ENCODE assay signal across 8 cellular contexts in genomic region chrX:111244238-111244750, GRCh38. TPM values are rescaled to one million over a fixed set of nuclear protein-coding genes. Genes with fewer than 3 reads are reported as not detected.
A peak's percentile ranks its signal among the peaks of the same experiment; 100 is the strongest.
DNase-seq lines count a peak whose midpoint lies in the region; ATAC-seq and TF ChIP-seq lines count a peak whose summit lies in the region.

No MANE protein-coding gene starts in this region.

- H3K4me1 ChIP-seq in BE2C, result no peaks in the 10 kb centered on the region

- no peaks in the 10 kb centered on the region; the same call in 1 of the 2 replicates for H3K9me3 Mint-ChIP-seq in HFFc6

- no peaks in the 10 kb centered on the region for H3K4me1 Mint-ChIP-seq in HFFc6 (ENCODE audit: low read depth)

- peak; percentile 55 for ATAC-seq in left lobe of liver
- no peak for ATAC-seq in GM21717 (IDR thresholded peaks at IDR 0.05; ENCODE audit: unreplicated experiment)
- no peak for ATAC-seq in HG03045 (IDR thresholded peaks at IDR 0.05; ENCODE audit: unreplicated experiment)
- ATAC-seq in stimulated activated naive CD8-positive, alpha-beta T cell treated with anti-CD3 and anti-CD28 coated beads, Interleukin-15, Interleukin-2, amounts not matched to agents 100 U/mL and 50 U/mL, for 24 hours, result no peak

- no peak overlapping the region for H3K27ac ChIP-seq in VCaP

- TF ChIP-seq CTCF in BE2C (IDR thresholded peaks at IDR 0.05; ENCODE audit: low read depth, low read length) (peak; percentile 54), HFFc6 (IDR thresholded peaks at IDR 0.05) (peak; percentile 43; the same call in 1 of the 2 replicates), VCaP (conservative IDR thresholded peaks at IDR 0.05) (peak; percentile 39)

- no peak overlapping the region for H3K4me3 Mint-ChIP-seq in HFFc6

- H3K4me3 ChIP-seq in BE2C (ENCODE audit: low read depth, low read length), result no peak overlapping the region

- H3K27me3 ChIP-seq in BE2C, result no peaks in the 10 kb centered on the region

- H3K9me3 ChIP-seq in BE2C, result no peaks in the 10 kb centered on the region

- no peak overlapping the region for H3K27ac Mint-ChIP-seq in HFFc6

- H3K27me3 Mint-ChIP-seq in HFFc6 (ENCODE audit: insufficient read depth), result no peaks in the 10 kb centered on the region

- no peaks in the 10 kb centered on the region for H3K36me3 ChIP-seq in BE2C

- no peaks in the 10 kb centered on the region for H3K36me3 Mint-ChIP-seq in HFFc6 (ENCODE audit: low read depth)

- DNase-seq in BE2C (no peak), HFFc6 (no peak), left lobe of liver (ENCODE audit: low spot score) (no peak), OCI-M2 (lab: John Stamatoyannopoulos, UW; ENCODE audit: unreplicated experiment) (no peak)
- no peak for DNase-seq in stimulated activated naive CD8-positive, alpha-beta T cell treated with anti-CD3 and anti-CD28 coated beads, Interleukin-15, Interleukin-2, amounts not matched to agents 100 U/mL and 50 U/mL, for 24 hours

RNA-seq across cellular contexts. Expression of gene CAPN6, which starts 26.0 kb away (rescaled TPM):
- 4.2 TPM for polyA plus RNA-seq in BE2C (2012; ENCODE audit: insufficient read depth, insufficient read length, low read depth)
- total RNA-seq in HFFc6 (2021; fragmentation: NEBNext Ultra II Directional; extraction: Animal tissue kit (Norgen Biotek cat#: 25700)), result not detected
- total RNA-seq in left lobe of liver, result 0.28 TPM
